In genomic region chr3:83023050-83023449, GRCh38 we compare ENCODE assay signal across 1 cellular context.
TF ChIP-seq lines count a peak whose summit lies in the region.

No MANE protein-coding gene starts in this region.

TF ChIP-seq in GM12878, 131 proteins besides CTCF, POLR2A, EP300 and RAD21 (continued from another document):
- TF ChIP-seq SKIL (IDR thresholded peaks at IDR 0.05; ENCODE audit: low read depth, poor library complexity, severe bottlenecking): no peak
- TF ChIP-seq TCF7 (IDR thresholded peaks at IDR 0.05; ENCODE audit: borderline replicate concordance): no peak
- no peak for TF ChIP-seq CEBPB (IDR thresholded peaks at IDR 0.05; ENCODE audit: borderline replicate concordance in 1 of 2, low read depth in 2 of 2, low read length in 2 of 2)
- no peak for TF ChIP-seq TARDBP (IDR thresholded peaks at IDR 0.05; ENCODE audit: borderline replicate concordance)
- no peak for TF ChIP-seq NBN (IDR thresholded peaks at IDR 0.05)
